ENCODE assay signal across 7 cellular contexts in genomic region chr6:161224951-161225676, GRCh38. TPM values are rescaled to one million over a fixed set of nuclear protein-coding genes. Genes with fewer than 3 reads are reported as not detected.
DNase-seq lines count a peak whose midpoint lies in the region; ATAC-seq, FAIRE-seq and TF ChIP-seq lines count a peak whose summit lies in the region.
"Not testable (repeated sequence)": the region's sequence is repeated elsewhere in the genome, so short reads cannot be mapped to it uniquely, and the experiment has no call there.

No MANE protein-coding gene starts in this region.

- CTCF ChIA-PET in CD8-positive, alpha-beta memory T cell (lab: Charles Lee); WTC11 (lab: Charles Lee); mammary epithelial cell (lab: Charles Lee; ENCODE audit: low non-redundant PET): not testable (repeated sequence)

- in situ Hi-C loops in mammary epithelial cell (cut with MboI; ENCODE audit: low sequenced_read_pairs in 2 of 2) = not testable (repeated sequence)

- FAIRE-seq in RCC 7860 (lab: Jason Lieb, UNC) = not testable (repeated sequence)

- H3K79me2 ChIP-seq in mammary epithelial cell (ENCODE audit: insufficient read depth, low read length) = not testable (repeated sequence)

- H3K4me1 Mint-ChIP-seq in CD8-positive, alpha-beta memory T cell = peaks cover 50 to 53% (median 51%) of the 10 kb centered on the region in 3 donors
- peaks cover 28% of the 10 kb centered on the region for H3K4me1 Mint-ChIP-seq in WTC11
- peaks cover 69% of the 10 kb centered on the region for H3K4me1 Mint-ChIP-seq in activated T-helper 1 cell treated with anti-CD3 and anti-CD28 coated beads, Interleukin-12 subunit alpha, Interleukin-12 subunit beta, Interleukin-2, Interleukin-4 antibody, amounts not matched to agents 30 ng/mL and 10 ng/mL and 1 ng/mL, durations not matched to agents 14 hours and 24 hours and 36 hours (ENCODE audit: low read depth)
- H3K4me1 Mint-ChIP-seq in natural killer cell treated with Interleukin-12 subunit alpha and Interleukin-12 subunit beta and Interleukin-15 and Interleukin-18, amount 100 ng/mL, for 72 hours (ENCODE audit: low read depth in 2 of 2) = peaks cover 45 to 78% of the 10 kb centered on the region in 2 donors

- peak overlapping the region; percentile 59 for H3K27ac ChIP-seq in CD8-positive, alpha-beta memory T cell (ENCODE audit: low read depth, low read length)
- H3K27ac ChIP-seq in mammary epithelial cell (ENCODE audit: insufficient read depth, low read depth, low read length) (peak overlapping the region; percentile 3), foreskin keratinocyte (peak overlapping the region; percentile 59)

- not testable (repeated sequence) for H2AFZ ChIP-seq in mammary epithelial cell (ENCODE audit: low read depth, low read length)

- not testable (repeated sequence) for BruUV-seq in mammary epithelial cell (replicated peaks; lab: Mats Ljungman, UMichigan)

- H3K4me3 Mint-ChIP-seq in CD8-positive, alpha-beta memory T cell = peak overlapping the region in 4 of 7 donors; percentile 15 to 49 (median 24)
- not testable (repeated sequence) for H3K4me3 Mint-ChIP-seq in WTC11; activated T-helper 1 cell treated with anti-CD3 and anti-CD28 coated beads, Interleukin-12 subunit alpha, Interleukin-12 subunit beta, Interleukin-2, Interleukin-4 antibody, amounts not matched to agents 30 ng/mL and 10 ng/mL and 1 ng/mL, durations not matched to agents 14 hours and 24 hours and 36 hours
- peak overlapping the region; percentile 84 for H3K4me3 Mint-ChIP-seq in natural killer cell treated with Interleukin-12 subunit alpha and Interleukin-12 subunit beta and Interleukin-15 and Interleukin-18, amount 100 ng/mL, for 72 hours

- WGBS in mammary epithelial cell (ENCODE audit: low coverage, missing lambda C conversion rate) = 71% methylated on average over 16 of the region's 16 CpGs

- H3K36me3 ChIP-seq in CD8-positive, alpha-beta memory T cell (ENCODE audit: insufficient read depth, low read length); mammary epithelial cell (ENCODE audit: insufficient read depth, low read length): not testable (repeated sequence)

- H3K4me3 ChIP-seq in CD8-positive, alpha-beta memory T cell (ENCODE audit: low read length); mammary epithelial cell (replicated peaks in 1 of 3; ENCODE audit: insufficient read depth in 1 of 3, low read depth in 2 of 3, low read length in 3 of 3): not testable (repeated sequence)

- not testable (repeated sequence) for H3K9me3 ChIP-seq in CD8-positive, alpha-beta memory T cell (ENCODE audit: low read length); mammary epithelial cell (replicated peaks; ENCODE audit: insufficient read depth, low read length)

- intact Hi-C loops in activated T-helper 1 cell treated with anti-CD3 and anti-CD28 coated beads, Interleukin-12 subunit alpha, Interleukin-12 subunit beta, Interleukin-2, Interleukin-4 antibody, amounts not matched to agents 30 ng/mL and 10 ng/mL and 1 ng/mL, durations not matched to agents 14 hours and 24 hours and 36 hours (cut with micrococcal nuclease) = loop anchor here (5.0 kb wide), 4 partner anchors 138 to 293 kb away; partner anchors contain the start of gene MAP3K4
- intact Hi-C loops in mammary epithelial cell (cut with micrococcal nuclease) = not testable (repeated sequence)

- DNase-seq in CD8-positive, alpha-beta memory T cell; WTC11 (ENCODE audit: low spot score); activated T-helper 1 cell treated with anti-CD3 and anti-CD28 coated beads, Interleukin-12 subunit alpha, Interleukin-12 subunit beta, Interleukin-2, Interleukin-4 antibody, amounts not matched to agents 30 ng/mL and 10 ng/mL and 1 ng/mL, durations not matched to agents 14 hours and 24 hours and 36 hours (ENCODE audit: low spot score); natural killer cell treated with Interleukin-12 subunit alpha and Interleukin-12 subunit beta and Interleukin-15 and Interleukin-18, amount 100 ng/mL, for 72 hours (ENCODE audit: low spot score): not testable (repeated sequence)
- DNase-seq in RCC 7860 (ENCODE audit: low spot score) = peak; percentile 39
- peak; percentile 85 for DNase-seq in mammary epithelial cell
- DNase-seq in foreskin keratinocyte = peak; percentile 82 to 88

- peaks cover 27% of the 10 kb centered on the region for H3K4me1 ChIP-seq in CD8-positive, alpha-beta memory T cell (ENCODE audit: insufficient read depth, low read length)
- not testable (repeated sequence) for H3K4me1 ChIP-seq in mammary epithelial cell (ENCODE audit: insufficient read depth, low read length); foreskin keratinocyte

- not testable (repeated sequence) for H3K27me3 Mint-ChIP-seq in CD8-positive, alpha-beta memory T cell; WTC11 (ENCODE audit: low read depth); activated T-helper 1 cell treated with anti-CD3 and anti-CD28 coated beads, Interleukin-12 subunit alpha, Interleukin-12 subunit beta, Interleukin-2, Interleukin-4 antibody, amounts not matched to agents 30 ng/mL and 10 ng/mL and 1 ng/mL, durations not matched to agents 14 hours and 24 hours and 36 hours (ENCODE audit: insufficient read depth); natural killer cell treated with Interleukin-12 subunit alpha and Interleukin-12 subunit beta and Interleukin-15 and Interleukin-18, amount 100 ng/mL, for 72 hours

- H3K27me3 ChIP-seq in CD8-positive, alpha-beta memory T cell (ENCODE audit: insufficient read depth, low read length, poor library complexity, severe bottlenecking); mammary epithelial cell (ENCODE audit: insufficient read depth, low read length); foreskin keratinocyte: not testable (repeated sequence)

- H3K27ac Mint-ChIP-seq in CD8-positive, alpha-beta memory T cell = peak overlapping the region; percentile 79 to 98 (median 96)
- H3K27ac Mint-ChIP-seq in WTC11 = peak overlapping the region; percentile 6; the same call in 1 of the 2 replicates
- H3K27ac Mint-ChIP-seq in activated T-helper 1 cell treated with anti-CD3 and anti-CD28 coated beads, Interleukin-12 subunit alpha, Interleukin-12 subunit beta, Interleukin-2, Interleukin-4 antibody, amounts not matched to agents 30 ng/mL and 10 ng/mL and 1 ng/mL, durations not matched to agents 14 hours and 24 hours and 36 hours = peak overlapping the region; percentile 65
- peak overlapping the region in 1 of 2 donors; percentile 79 for H3K27ac Mint-ChIP-seq in natural killer cell treated with Interleukin-12 subunit alpha and Interleukin-12 subunit beta and Interleukin-15 and Interleukin-18, amount 100 ng/mL, for 72 hours

- not testable (repeated sequence) for H3K9me3 Mint-ChIP-seq in CD8-positive, alpha-beta memory T cell; activated T-helper 1 cell treated with anti-CD3 and anti-CD28 coated beads, Interleukin-12 subunit alpha, Interleukin-12 subunit beta, Interleukin-2, Interleukin-4 antibody, amounts not matched to agents 30 ng/mL and 10 ng/mL and 1 ng/mL, durations not matched to agents 14 hours and 24 hours and 36 hours; natural killer cell treated with Interleukin-12 subunit alpha and Interleukin-12 subunit beta and Interleukin-15 and Interleukin-18, amount 100 ng/mL, for 72 hours
- H3K9me3 Mint-ChIP-seq in WTC11 = peaks cover 11% of the 10 kb centered on the region

- H4K20me1 ChIP-seq in mammary epithelial cell (ENCODE audit: insufficient read depth, low read length) = not testable (repeated sequence)

- H3K4me2 ChIP-seq in mammary epithelial cell (ENCODE audit: insufficient read depth, low read depth, low read length) = not testable (repeated sequence)

- not testable (repeated sequence) for TF ChIP-seq CTCF in WTC11 (IDR thresholded peaks at IDR 0.05); mammary epithelial cell (conservative IDR thresholded peaks at IDR 0.05 in 1 of 2, IDR thresholded peaks at IDR 0.05 in 1 of 2; ENCODE audit: extremely low read depth in 1 of 2, insufficient read depth in 1 of 2, low read depth in 1 of 2, low read length in 2 of 2); foreskin keratinocyte (conservative IDR thresholded peaks at IDR 0.05)

- not testable (repeated sequence) for H3K9ac ChIP-seq in mammary epithelial cell (ENCODE audit: insufficient read depth, low read length)

- dilution Hi-C loops in mammary epithelial cell (cut with HindIII; ENCODE audit: low sequenced_read_pairs) = not testable (repeated sequence)

- H3K36me3 Mint-ChIP-seq in CD8-positive, alpha-beta memory T cell = not testable (repeated sequence)
- H3K36me3 Mint-ChIP-seq in WTC11 = peaks cover 46% of the 10 kb centered on the region
- peaks cover 14% of the 10 kb centered on the region for H3K36me3 Mint-ChIP-seq in activated T-helper 1 cell treated with anti-CD3 and anti-CD28 coated beads, Interleukin-12 subunit alpha, Interleukin-12 subunit beta, Interleukin-2, Interleukin-4 antibody, amounts not matched to agents 30 ng/mL and 10 ng/mL and 1 ng/mL, durations not matched to agents 14 hours and 24 hours and 36 hours (ENCODE audit: low read depth)
- peaks cover 11% of the 10 kb centered on the region for H3K36me3 Mint-ChIP-seq in natural killer cell treated with Interleukin-12 subunit alpha and Interleukin-12 subunit beta and Interleukin-15 and Interleukin-18, amount 100 ng/mL, for 72 hours

- ATAC-seq in WTC11; natural killer cell treated with Interleukin-12 subunit alpha and Interleukin-12 subunit beta and Interleukin-15 and Interleukin-18, amount 100 ng/mL, for 72 hours: not testable (repeated sequence)
- ATAC-seq in foreskin keratinocyte = peak; percentile 84

- POLR2A ChIA-PET in CD8-positive, alpha-beta memory T cell (lab: Charles Lee); WTC11 (lab: Charles Lee): not testable (repeated sequence)

RNA-seq across cellular contexts. Expression of gene AGPAT4, which starts 48.7 kb away (rescaled TPM):
- 1 to 10 TPM; 2.2 to 2.8 TPM for total RNA-seq in CD8-positive, alpha-beta memory T cell
- 5.9 TPM for polyA plus RNA-seq in CD8-positive, alpha-beta memory T cell
- total RNA-seq in WTC11 (2021) (19.7 to 27.4 TPM (median 25.3 TPM) in 3 replicates), mammary epithelial cell (10 to 100 TPM; 12.5 to 15.8 TPM), foreskin keratinocyte (3.9 and 5.8 TPM in 2 replicates)
- 7.8 and 8.6 TPM in 2 replicates for total RNA-seq in activated T-helper 1 cell treated with anti-CD3 and anti-CD28 coated beads, Interleukin-12 subunit alpha, Interleukin-12 subunit beta, Interleukin-2, Interleukin-4 antibody, amounts not matched to agents 30 ng/mL and 10 ng/mL and 1 ng/mL, durations not matched to agents 14 hours and 24 hours and 36 hours
- polyA plus RNA-seq in mammary epithelial cell (5.6 TPM), foreskin keratinocyte (2.3 and 3.1 TPM in 2 replicates)
- polyA minus RNA-seq in mammary epithelial cell = 13.2 TPM
- total RNA-seq in natural killer cell treated with Interleukin-12 subunit alpha and Interleukin-12 subunit beta and Interleukin-15 and Interleukin-18, amount 100 ng/mL, for 72 hours = 10 to 100 TPM in 1 of 2 donors, 1 to 10 TPM in 1; 7.6 to 12.1 TPM

Comparison
In these comparisons a context has a peak if more than half of its experiments do, and no peak if none do; other contexts are left out.
1. H3K27ac ChIP-seq: peak in every context shown above with its lines; median percentile 59 in CD8-positive, alpha-beta memory T cell; 59 in foreskin keratinocyte; 3 in mammary epithelial cell.